18 cellular contexts compared by ENCODE assay signal in genomic region chr3:188590556-188590955, GRCh38.
"Had no signal": no experiment of that assay in that cellular context is flagged by ENCODE, and none has a peak within 500 bp of the region (broad histone marks: within the 10 kb centered on the region; RNA-seq: fewer than 3 reads in every experiment).

No MANE protein-coding gene starts in this region.

- H3K4me1 ChIP-seq: prostate gland had no signal

- ATAC-seq: effector memory CD8-positive, alpha-beta T cell; sciatic nerve; stimulated activated memory B cell treated with anti-CD40 and anti-IgM and Interleukin-4, amounts not matched to agents 10 μg/mL and 1 μg/mL and 100 μg/mL, for 72 hours had no signal

- H3K27me3 ChIP-seq: cardiac muscle cell, spleen had no signal

- H3K4me3 Mint-ChIP-seq: activated naive CD8-positive, alpha-beta T cell treated with anti-CD3 and anti-CD28 coated beads for 36 hours; activated T-helper 1 cell treated with anti-CD3 and anti-CD28 coated beads, Interleukin-12 subunit alpha, Interleukin-12 subunit beta, Interleukin-2, Interleukin-4 antibody, amounts not matched to agents 30 ng/mL and 10 ng/mL and 1 ng/mL, durations not matched to agents 14 hours and 24 hours and 36 hours; effector memory CD8-positive, alpha-beta T cell; stimulated activated memory B cell treated with anti-CD40 and anti-IgM and Interleukin-4, amounts not matched to agents 10 μg/mL and 1 μg/mL and 100 μg/mL, for 72 hours; T-helper 1 cell treated with Interleukin-12 subunit alpha and Interleukin-12 subunit beta and Interleukin-4 antibody, amounts not matched to agents 30 μg/mL and 1 μg/mL, for 36 hours had no signal

- H3K9me3 Mint-ChIP-seq: activated naive CD8-positive, alpha-beta T cell treated with anti-CD3 and anti-CD28 coated beads for 36 hours; activated T-helper 1 cell treated with anti-CD3 and anti-CD28 coated beads, Interleukin-12 subunit alpha, Interleukin-12 subunit beta, Interleukin-2, Interleukin-4 antibody, amounts not matched to agents 30 ng/mL and 10 ng/mL and 1 ng/mL, durations not matched to agents 14 hours and 24 hours and 36 hours; effector memory CD8-positive, alpha-beta T cell; stimulated activated memory B cell treated with anti-CD40 and anti-IgM and Interleukin-4, amounts not matched to agents 10 μg/mL and 1 μg/mL and 100 μg/mL, for 72 hours; T-helper 1 cell treated with Interleukin-12 subunit alpha and Interleukin-12 subunit beta and Interleukin-4 antibody, amounts not matched to agents 30 μg/mL and 1 μg/mL, for 36 hours had no signal

- H3K4me3 ChIP-seq: cardiac muscle cell, left ventricle myocardium inferior, prostate gland, spleen, thoracic aorta had no signal

- H3K36me3 ChIP-seq: cardiac muscle cell, left ventricle myocardium inferior, prostate gland, spleen, thoracic aorta had no signal

- DNase-seq: activated CD4-positive, alpha-beta T cell treated with anti-CD3 and anti-CD28 coated beads for 1 hour; activated CD4-positive, alpha-beta T cell treated with anti-CD3 and anti-CD28 coated beads, Interleukin-2, amount 50 U/mL, for 4 hours; activated naive CD4-positive, alpha-beta T cell; activated naive CD8-positive, alpha-beta T cell treated with anti-CD3 and anti-CD28 coated beads for 36 hours; amygdala; dermis blood vessel endothelial cell; effector memory CD8-positive, alpha-beta T cell; left ventricle myocardium inferior; mammary epithelial cell; spleen; stimulated activated CD4-positive, alpha-beta T cell treated with anti-CD3 and anti-CD28 coated beads, Interleukin-4, amount 100 ng/mL, for 4 hours had no signal

- H3K27ac Mint-ChIP-seq: activated naive CD8-positive, alpha-beta T cell treated with anti-CD3 and anti-CD28 coated beads for 36 hours; activated T-helper 1 cell treated with anti-CD3 and anti-CD28 coated beads, Interleukin-12 subunit alpha, Interleukin-12 subunit beta, Interleukin-2, Interleukin-4 antibody, amounts not matched to agents 30 ng/mL and 10 ng/mL and 1 ng/mL, durations not matched to agents 14 hours and 24 hours and 36 hours; effector memory CD8-positive, alpha-beta T cell; stimulated activated memory B cell treated with anti-CD40 and anti-IgM and Interleukin-4, amounts not matched to agents 10 μg/mL and 1 μg/mL and 100 μg/mL, for 72 hours; T-helper 1 cell treated with Interleukin-12 subunit alpha and Interleukin-12 subunit beta and Interleukin-4 antibody, amounts not matched to agents 30 μg/mL and 1 μg/mL, for 36 hours had no signal

- H3K9me3 ChIP-seq: left ventricle myocardium inferior, prostate gland, spleen, thoracic aorta had no signal

- H3K27ac ChIP-seq: cardiac muscle cell, prostate gland had no signal

- H3K36me3 Mint-ChIP-seq: activated naive CD8-positive, alpha-beta T cell treated with anti-CD3 and anti-CD28 coated beads for 36 hours had no signal

- H3K27me3 Mint-ChIP-seq: activated naive CD8-positive, alpha-beta T cell treated with anti-CD3 and anti-CD28 coated beads for 36 hours; effector memory CD8-positive, alpha-beta T cell; stimulated activated memory B cell treated with anti-CD40 and anti-IgM and Interleukin-4, amounts not matched to agents 10 μg/mL and 1 μg/mL and 100 μg/mL, for 72 hours had no signal
